In the genomic region with DNA sequence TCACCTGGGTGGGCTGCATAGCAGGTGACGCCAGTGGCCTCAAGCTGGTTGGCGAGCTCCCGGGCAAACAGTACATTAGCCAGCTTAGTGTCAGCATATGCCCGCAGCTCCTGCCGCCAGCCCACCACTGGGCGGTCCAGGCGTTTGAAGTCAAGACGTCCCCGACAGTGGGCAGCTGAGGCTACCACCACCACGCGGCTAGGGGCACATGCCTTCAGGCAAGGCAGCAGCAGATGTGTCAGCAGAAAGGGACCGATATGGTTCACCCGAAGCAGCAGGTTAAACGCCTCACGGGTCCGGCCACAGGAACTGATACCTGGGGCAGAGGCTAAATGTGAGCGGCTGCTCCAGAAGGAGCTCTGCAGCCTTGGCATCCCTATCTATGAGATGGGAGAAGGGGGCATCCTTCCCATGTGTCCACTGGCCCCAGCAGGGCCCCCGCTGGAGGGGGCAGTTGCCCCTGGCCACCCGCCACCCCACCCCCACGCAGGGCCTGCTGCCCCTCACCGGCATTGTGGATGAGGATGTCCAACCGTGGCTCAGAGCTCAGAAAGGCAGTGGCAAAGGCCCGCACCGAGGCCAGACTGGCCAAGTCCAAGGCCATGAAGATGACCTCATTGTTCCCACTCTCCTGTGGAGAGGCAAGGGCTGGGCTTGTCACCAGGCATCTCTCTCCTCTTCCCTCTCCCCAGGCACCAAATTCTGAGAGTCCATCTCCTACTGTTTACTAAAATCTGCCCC, we compare ENCODE assay signal across 7 cellular contexts. TPM values are rescaled to one million over a fixed set of nuclear protein-coding genes. Genes with fewer than 3 reads are reported as not detected.
DNase-seq lines count a peak whose midpoint lies in the region; ATAC-seq, FAIRE-seq and TF ChIP-seq lines count a peak whose summit lies in the region.
"Had no signal": no experiment of that assay in that cellular context is flagged by ENCODE, and none has a peak within 500 bp of the region (broad histone marks: within the 10 kb centered on the region; RNA-seq: fewer than 3 reads in every experiment).

No MANE protein-coding gene starts in this region.

- in situ Hi-C loops in GM12878 (cut with MboI), result no loop called here

- SMC1A ChIA-PET in GM12878 (lab: Charles Lee; ENCODE audit: uncharacterized antibody, unreplicated experiment), result interaction anchor here (0.8 to 4.6 kb wide), 12 partner anchors 9 to 174 kb away, joined by 3 to 37 read pairs (median 4); a partner anchor contains a TSS

- peak overlapping the region; percentile 82 for H3K4me3 ChIP-seq in GM12878

- no peaks in the 10 kb centered on the region for H3K27me3 Mint-ChIP-seq in activated CD4-positive, alpha-beta T cell treated with anti-CD3 and anti-CD28 coated beads, Interleukin-2, amount 10 ng/mL, durations not matched to agents 24 days and 14 days

- FAIRE-seq in GM12878 (lab: Jason Lieb, UNC), result no peak

- TF ChIP-seq POLR2A in GM12878 (IDR thresholded peaks at IDR 0.05; ENCODE audit: low read depth, low read length), result no peak

- intact Hi-C loops in activated CD4-positive, alpha-beta T cell treated with anti-CD3 and anti-CD28 coated beads, Interleukin-2, amount 10 ng/mL, durations not matched to agents 24 days and 14 days (cut with micrococcal nuclease), result no loop called here
- intact Hi-C loops in GM12878 (cut with micrococcal nuclease; ENCODE audit: unreplicated experiment) (no loop called here), sciatic nerve (cut with DNase I) (no loop called here)

- ATAC-seq in GM12878 (peak; percentile 7; the same call in 2 of the 3 replicates), sciatic nerve (no peak), HG02973 (IDR thresholded peaks at IDR 0.05; ENCODE audit: unreplicated experiment) (no peak)

- H3K9me3 Mint-ChIP-seq in activated CD4-positive, alpha-beta T cell treated with anti-CD3 and anti-CD28 coated beads, Interleukin-2, amount 10 ng/mL, durations not matched to agents 24 days and 14 days, result no peaks in the 10 kb centered on the region

- peak overlapping the region; percentile 81 for H3K4me2 ChIP-seq in GM12878 (ENCODE audit: control insufficient read depth, insufficient read depth)

- peaks cover 15% of the 10 kb centered on the region for H3K79me2 ChIP-seq in GM12878 (ENCODE audit: control insufficient read depth, insufficient read depth, low read length)

- 70% methylated on average over 24 of the region's 24 CpGs for WGBS in GM12878 (ENCODE audit: insufficient coverage, insufficient replicate concordance, low lambda C conversion rate, missing lambda C conversion rate)

- CTCF ChIA-PET in GM12878 (lab: Yijun Ruan, JAX), result interaction anchor here (0.6 to 17.3 kb wide), 23 partner anchors 8 to 179 kb away, joined by 3 to 175 read pairs (median 6); a partner anchor contains a TSS

- H4K20me1 ChIP-seq in GM12878 (ENCODE audit: control insufficient read depth, insufficient read depth), result no peaks in the 10 kb centered on the region

- no peak for TF ChIP-seq EP300 in GM12878 (IDR thresholded peaks at IDR 0.05; ENCODE audit: borderline replicate concordance in 1 of 2, control insufficient read depth in 1 of 2, low read depth in 2 of 2, low read length in 2 of 2)

- peaks cover 19% of the 10 kb centered on the region for H3K4me1 ChIP-seq in GM12878 (ENCODE audit: control insufficient read depth, insufficient read depth, low read length)

- DNase-seq in activated CD4-positive, alpha-beta T cell treated with anti-CD3 and anti-CD28 coated beads, Interleukin-2, amount 10 ng/mL, durations not matched to agents 24 days and 14 days, result no peak
- no peak for DNase-seq in activated CD4-positive, alpha-beta T cell treated with anti-CD3 and anti-CD28 coated beads, Interleukin-2, amount 50 U/mL, for 4 hours
- DNase-seq in GM12878 (ENCODE audit: low read depth, low spot score), result no peak
- peak; percentile 55 for DNase-seq in sciatic nerve (ENCODE audit: low spot score)
- no peak for DNase-seq in EL
- DNase-seq: NCI-H1417 treated with DMSO at 0.1 percent for 48 hours had no signal

- no peak overlapping the region for H3K27ac ChIP-seq in GM12878 (ENCODE audit: control insufficient read depth, insufficient read depth)

- no peak overlapping the region for H2AFZ ChIP-seq in GM12878 (ENCODE audit: control insufficient read depth, low read depth, low read length)

- peak overlapping the region; percentile 86 for H3K27ac Mint-ChIP-seq in activated CD4-positive, alpha-beta T cell treated with anti-CD3 and anti-CD28 coated beads, Interleukin-2, amount 10 ng/mL, durations not matched to agents 24 days and 14 days

- RAD21 ChIA-PET in GM12878 (lab: Charles Lee; ENCODE audit: unreplicated experiment), result interaction anchor here (0.6 to 5.9 kb wide), 16 partner anchors 8 to 254 kb away, joined by 3 to 29 read pairs (median 8); a partner anchor contains a TSS

- peaks cover 39% of the 10 kb centered on the region for H3K36me3 Mint-ChIP-seq in activated CD4-positive, alpha-beta T cell treated with anti-CD3 and anti-CD28 coated beads, Interleukin-2, amount 10 ng/mL, durations not matched to agents 24 days and 14 days (ENCODE audit: low read depth)

- H3K4me1 Mint-ChIP-seq in activated CD4-positive, alpha-beta T cell treated with anti-CD3 and anti-CD28 coated beads, Interleukin-2, amount 10 ng/mL, durations not matched to agents 24 days and 14 days, result peaks cover 50% of the 10 kb centered on the region

- H3K27me3 ChIP-seq in GM12878 (replicated peaks in 1 of 2; ENCODE audit: control insufficient read depth in 2 of 2, insufficient read depth in 2 of 2, low read length in 1 of 2), result no peaks in the 10 kb centered on the region

- peak overlapping the region; percentile 13 for H3K9ac ChIP-seq in GM12878 (ENCODE audit: control insufficient read depth, insufficient read depth, low read length)

- TF ChIP-seq CTCF in GM12878 (IDR thresholded peaks at IDR 0.05 in 2 of 3, conservative IDR thresholded peaks at IDR 0.05 in 1 of 3; ENCODE audit: control insufficient read depth in 2 of 3, extremely low read depth in 1 of 3, insufficient read depth in 1 of 3, low read depth in 3 of 3, low read length in 3 of 3), result no peak

- H3K36me3 ChIP-seq in GM12878 (ENCODE audit: control insufficient read depth in 2 of 2, insufficient read depth in 2 of 2, low read length in 1 of 2), result peaks cover 0 to 2% of the 10 kb centered on the region in 2 experiments; a peak in 2 of 4 replicates

- POLR2A ChIA-PET in GM12878 (lab: Charles Lee), result interaction anchor here (0.5 to 2.1 kb wide), 11 partner anchors 9 to 181 kb away, joined by 3 to 10 read pairs (median 4); a partner anchor contains a TSS

- TF ChIP-seq RAD21 in GM12878 (IDR thresholded peaks at IDR 0.05; ENCODE audit: insufficient read depth, low read depth, low read length), result no peak

- no TSS peak for BruUV-seq in GM12878 (replicated peaks; lab: Mats Ljungman, UMichigan)

- H3K9me3 ChIP-seq in GM12878 (replicated peaks; ENCODE audit: control insufficient read depth, insufficient read depth, low read length), result no peaks in the 10 kb centered on the region

- H3K4me3 Mint-ChIP-seq in activated CD4-positive, alpha-beta T cell treated with anti-CD3 and anti-CD28 coated beads, Interleukin-2, amount 10 ng/mL, durations not matched to agents 24 days and 14 days, result peak overlapping the region; percentile 90

RNA-seq across cellular contexts. Expression of a gene that starts 1.7 kb away (rescaled TPM):
- total RNA-seq in activated CD4-positive, alpha-beta T cell treated with anti-CD3 and anti-CD28 coated beads, Interleukin-2, amount 10 ng/mL, durations not matched to agents 24 days and 14 days, result 32.4 and 34.3 TPM in 2 replicates
- total RNA-seq in GM12878 (2013; cell fraction: nucleolus; rRNA removed), result 66.0 and 68.2 TPM in 2 replicates
- 35.3 and 37.1 TPM in 2 replicates for total RNA-seq in GM12878 (2014; rRNA removed)
- total RNA-seq in GM12878 (2014; rRNA removed; fragmentation: Illumina TruSeq; extraction: Trizol), result 23.7 and 24.2 TPM in 2 replicates
- 27.6 and 31.3 TPM in 2 replicates for total RNA-seq in GM12878 (2021)
- polyA plus RNA-seq in GM12878 (2011; ENCODE audit: low read depth), result 3.0 TPM
- polyA plus RNA-seq in GM12878 (2011; rRNA removed), result 50.6 and 55.2 TPM in 2 replicates
- 70.4 and 81.7 TPM in 2 replicates for polyA plus RNA-seq in GM12878 (2011; cell fraction: cytosol; rRNA removed)
- 47.5 and 49.0 TPM in 2 replicates for polyA plus RNA-seq in GM12878 (2011; cell fraction: nucleus; rRNA removed)
- 7.6 and 12.3 TPM in 2 replicates for polyA plus RNA-seq in GM12878 (2012)
- 17.7 and 19.6 TPM in 2 replicates for polyA plus RNA-seq in GM12878 (2014; fragmentation: Illumina TruSeq; extraction: Trizol)
- under 1 TPM in 1 of 2 experiments, not detected in 1; 0.18 TPM for polyA plus RNA-seq in GM12878 (2014; fragmentation: Nextera tagmentation; extraction: Ambion mirVana)
- 37.7 and 38.8 TPM in 2 replicates for polyA plus RNA-seq in GM12878 (2014; rRNA removed)
- polyA plus RNA-seq in GM12878 (2016; fragmentation: Nextera tagmentation; extraction: Ambion mirVana), result 10 to 100 TPM; 28.7 to 35.5 TPM
- 39.0 and 44.2 TPM in 2 replicates for polyA minus RNA-seq in GM12878 (2011; rRNA and poly(A)+ RNA removed)
- 14.3 and 16.6 TPM in 2 replicates for polyA minus RNA-seq in GM12878 (2011; cell fraction: cytosol; rRNA and poly(A)+ RNA removed)
- polyA minus RNA-seq in GM12878 (2011; cell fraction: nucleus; rRNA and poly(A)+ RNA removed), result 16.2 and 21.1 TPM in 2 replicates
- 9.6 TPM for total RNA-seq in sciatic nerve

RNA-seq across cellular contexts. Expression of a gene that starts 3.6 kb away (rescaled TPM):
- 109 and 111 TPM in 2 replicates for total RNA-seq in activated CD4-positive, alpha-beta T cell treated with anti-CD3 and anti-CD28 coated beads, Interleukin-2, amount 10 ng/mL, durations not matched to agents 24 days and 14 days
- total RNA-seq in GM12878 (2013; cell fraction: nucleolus; rRNA removed), result 29.2 and 39.1 TPM in 2 replicates
- total RNA-seq in GM12878 (2014; rRNA removed) (79.0 and 79.6 TPM in 2 replicates), GM12878 (2014; rRNA removed; fragmentation: Illumina TruSeq; extraction: Trizol) (72.0 and 72.5 TPM in 2 replicates), GM12878 (2021) (291 and 302 TPM in 2 replicates), sciatic nerve (111 TPM)
- polyA plus RNA-seq in GM12878 (2011; ENCODE audit: low read depth), result 30.4 TPM
- polyA plus RNA-seq in GM12878 (2011; rRNA removed) (90.1 and 150 TPM in 2 replicates), GM12878 (2014; fragmentation: Illumina TruSeq; extraction: Trizol) (75.3 and 147 TPM in 2 replicates), GM12878 (2014; fragmentation: Nextera tagmentation; extraction: Ambion mirVana) (100 to 1,000 TPM in 1 of 2 experiments, 10 to 100 TPM in 1; 56.8 to 121 TPM), GM12878 (2014; rRNA removed) (150 and 154 TPM in 2 replicates), GM12878 (2016; fragmentation: Nextera tagmentation; extraction: Ambion mirVana) (100 to 1,000 TPM; 237 to 251 TPM)
- polyA plus RNA-seq in GM12878 (2011; cell fraction: cytosol; rRNA removed), result 162 and 176 TPM in 2 replicates
- polyA plus RNA-seq in GM12878 (2011; cell fraction: nucleus; rRNA removed), result 153 and 169 TPM in 2 replicates
- 59.9 and 65.4 TPM in 2 replicates for polyA plus RNA-seq in GM12878 (2012)
- polyA minus RNA-seq in GM12878 (2011; rRNA and poly(A)+ RNA removed), result 172 and 176 TPM in 2 replicates
- 71.6 and 96.9 TPM in 2 replicates for polyA minus RNA-seq in GM12878 (2011; cell fraction: cytosol; rRNA and poly(A)+ RNA removed)
- 19.0 and 28.4 TPM in 2 replicates for polyA minus RNA-seq in GM12878 (2011; cell fraction: nucleus; rRNA and poly(A)+ RNA removed)

RNA-seq across cellular contexts. Expression of a gene that starts 46.3 kb away (rescaled TPM):
- total RNA-seq in activated CD4-positive, alpha-beta T cell treated with anti-CD3 and anti-CD28 coated beads, Interleukin-2, amount 10 ng/mL, durations not matched to agents 24 days and 14 days, result 56.8 and 61.2 TPM in 2 replicates
- total RNA-seq in GM12878 (2013; cell fraction: nucleolus; rRNA removed), result 24.0 and 26.2 TPM in 2 replicates
- total RNA-seq in GM12878 (2014; rRNA removed) (57.1 and 61.2 TPM in 2 replicates), GM12878 (2014; rRNA removed; fragmentation: Illumina TruSeq; extraction: Trizol) (24.6 and 27.7 TPM in 2 replicates), GM12878 (2021) (66.7 and 67.8 TPM in 2 replicates), sciatic nerve (23.0 TPM)
- 45.6 TPM for polyA plus RNA-seq in GM12878 (2011; ENCODE audit: low read depth)
- polyA plus RNA-seq in GM12878 (2011; rRNA removed) (60.2 and 104 TPM in 2 replicates), GM12878 (2014; fragmentation: Illumina TruSeq; extraction: Trizol) (96.5 and 101 TPM in 2 replicates), GM12878 (2014; fragmentation: Nextera tagmentation; extraction: Ambion mirVana) (100 to 1,000 TPM; 165 to 175 TPM), GM12878 (2014; rRNA removed) (99.5 and 103 TPM in 2 replicates), GM12878 (2016; fragmentation: Nextera tagmentation; extraction: Ambion mirVana) (100 to 1,000 TPM; 114 to 132 TPM)
- polyA plus RNA-seq in GM12878 (2011; cell fraction: cytosol; rRNA removed), result 159 TPM in 2 replicates
- 102 and 131 TPM in 2 replicates for polyA plus RNA-seq in GM12878 (2011; cell fraction: nucleus; rRNA removed)
- polyA plus RNA-seq in GM12878 (2012), result 40.8 and 41.4 TPM in 2 replicates
- 89.3 and 130 TPM in 2 replicates for polyA minus RNA-seq in GM12878 (2011; rRNA and poly(A)+ RNA removed)
- polyA minus RNA-seq in GM12878 (2011; cell fraction: cytosol; rRNA and poly(A)+ RNA removed), result 30.7 and 43.2 TPM in 2 replicates
- 39.7 and 43.2 TPM in 2 replicates for polyA minus RNA-seq in GM12878 (2011; cell fraction: nucleus; rRNA and poly(A)+ RNA removed)

RNA-seq across cellular contexts. Expression of a gene that starts 50.2 kb away (rescaled TPM):
- 61.1 TPM in 2 replicates for total RNA-seq in activated CD4-positive, alpha-beta T cell treated with anti-CD3 and anti-CD28 coated beads, Interleukin-2, amount 10 ng/mL, durations not matched to agents 24 days and 14 days
- total RNA-seq in GM12878 (2013; cell fraction: nucleolus; rRNA removed), result 61.5 and 63.1 TPM in 2 replicates
- 28.6 and 30.1 TPM in 2 replicates for total RNA-seq in GM12878 (2014; rRNA removed)
- total RNA-seq in GM12878 (2014; rRNA removed; fragmentation: Illumina TruSeq; extraction: Trizol), result 15.9 and 18.1 TPM in 2 replicates
- total RNA-seq in GM12878 (2021), result 43.9 and 44.2 TPM in 2 replicates
- polyA plus RNA-seq in GM12878 (2011; ENCODE audit: low read depth), result 9.3 TPM
- 8.6 and 22.6 TPM in 2 replicates for polyA plus RNA-seq in GM12878 (2011; rRNA removed)
- polyA plus RNA-seq in GM12878 (2011; cell fraction: cytosol; rRNA removed), result 22.1 and 28.1 TPM in 2 replicates
- polyA plus RNA-seq in GM12878 (2011; cell fraction: nucleus; rRNA removed), result 65.0 and 92.9 TPM in 2 replicates
- polyA plus RNA-seq in GM12878 (2012), result 24.0 and 34.6 TPM in 2 replicates
- polyA plus RNA-seq in GM12878 (2014; fragmentation: Illumina TruSeq; extraction: Trizol), result 24.7 and 27.8 TPM in 2 replicates
- polyA plus RNA-seq in GM12878 (2014; fragmentation: Nextera tagmentation; extraction: Ambion mirVana), result 1 to 10 TPM; 1.3 to 2.3 TPM
- polyA plus RNA-seq in GM12878 (2014; rRNA removed), result 33.5 and 39.8 TPM in 2 replicates
- polyA plus RNA-seq in GM12878 (2016; fragmentation: Nextera tagmentation; extraction: Ambion mirVana), result 10 to 100 TPM; 10.6 to 15.3 TPM
- 23.6 and 28.7 TPM in 2 replicates for polyA minus RNA-seq in GM12878 (2011; rRNA and poly(A)+ RNA removed)
- 14.8 and 15.6 TPM in 2 replicates for polyA minus RNA-seq in GM12878 (2011; cell fraction: cytosol; rRNA and poly(A)+ RNA removed)
- polyA minus RNA-seq in GM12878 (2011; cell fraction: nucleus; rRNA and poly(A)+ RNA removed), result 20.8 and 40.7 TPM in 2 replicates
- 42.8 TPM for total RNA-seq in sciatic nerve

RNA-seq across cellular contexts. Expression of a gene that starts 58.6 kb away (rescaled TPM):
- 22.4 and 24.0 TPM in 2 replicates for total RNA-seq in activated CD4-positive, alpha-beta T cell treated with anti-CD3 and anti-CD28 coated beads, Interleukin-2, amount 10 ng/mL, durations not matched to agents 24 days and 14 days
- 35.8 and 38.5 TPM in 2 replicates for total RNA-seq in GM12878 (2013; cell fraction: nucleolus; rRNA removed)
- total RNA-seq in GM12878 (2014; rRNA removed), result 5.7 and 6.4 TPM in 2 replicates
- total RNA-seq in GM12878 (2014; rRNA removed; fragmentation: Illumina TruSeq; extraction: Trizol), result 3.3 and 3.6 TPM in 2 replicates
- 18.3 and 18.5 TPM in 2 replicates for total RNA-seq in GM12878 (2021)
- polyA plus RNA-seq in GM12878 (2011; ENCODE audit: low read depth), result 5.8 TPM
- 2.9 and 4.1 TPM in 2 replicates for polyA plus RNA-seq in GM12878 (2011; rRNA removed)
- 7.3 and 11.1 TPM in 2 replicates for polyA plus RNA-seq in GM12878 (2011; cell fraction: cytosol; rRNA removed)
- 9.1 and 11.8 TPM in 2 replicates for polyA plus RNA-seq in GM12878 (2011; cell fraction: nucleus; rRNA removed)
- 6.6 and 7.9 TPM in 2 replicates for polyA plus RNA-seq in GM12878 (2012)
- polyA plus RNA-seq in GM12878 (2014; fragmentation: Illumina TruSeq; extraction: Trizol), result 12.4 and 14.2 TPM in 2 replicates
- polyA plus RNA-seq in GM12878 (2014; fragmentation: Nextera tagmentation; extraction: Ambion mirVana), result 1 to 10 TPM; 2.8 to 2.9 TPM
- 6.4 and 9.7 TPM in 2 replicates for polyA plus RNA-seq in GM12878 (2014; rRNA removed)
- polyA plus RNA-seq in GM12878 (2016; fragmentation: Nextera tagmentation; extraction: Ambion mirVana), result 10 to 100 TPM; 14.0 to 14.7 TPM
- polyA minus RNA-seq in GM12878 (2011; rRNA and poly(A)+ RNA removed), result 15.1 and 16.6 TPM in 2 replicates
- polyA minus RNA-seq in GM12878 (2011; cell fraction: cytosol; rRNA and poly(A)+ RNA removed), result 8.9 and 10.6 TPM in 2 replicates
- 6.8 and 12.4 TPM in 2 replicates for polyA minus RNA-seq in GM12878 (2011; cell fraction: nucleus; rRNA and poly(A)+ RNA removed)
- 17.3 TPM for total RNA-seq in sciatic nerve
